ENCODE assay signal across 1 cellular context in genomic region chr2:201857326-201857725, GRCh38.
TF ChIP-seq lines count a peak whose summit lies in the region.

No MANE protein-coding gene starts in this region.

TF ChIP-seq in H1, 55 proteins besides CTCF, POLR2A, EP300 and RAD21 (continued from another document):
- TF ChIP-seq CHD7 (IDR thresholded peaks at IDR 0.05; ENCODE audit: insufficient replicate concordance, low read length) = no peak
- no peak for TF ChIP-seq RNF2 (IDR thresholded peaks at IDR 0.05; ENCODE audit: borderline replicate concordance, low read depth, low read length, missing control alignments, poor library complexity, severe bottlenecking)
- TF ChIP-seq EGR1 (IDR thresholded peaks at IDR 0.05; ENCODE audit: borderline replicate concordance, low read depth, low read length) = no peak
- no peak for TF ChIP-seq MAX (IDR thresholded peaks at IDR 0.05)
- no peak for TF ChIP-seq BRCA1 (IDR thresholded peaks at IDR 0.05; ENCODE audit: low read depth, low read length)
- no peak for TF ChIP-seq SIN3A (conservative IDR thresholded peaks at IDR 0.05 in 1 of 2, IDR thresholded peaks at IDR 0.05 in 1 of 2; ENCODE audit: low read depth in 1 of 2, low read length in 2 of 2)
- TF ChIP-seq SP4 (IDR thresholded peaks at IDR 0.05; ENCODE audit: low read length) = no peak
- TF ChIP-seq POLR2AphosphoS5 (IDR thresholded peaks at IDR 0.05; ENCODE audit: low read depth, low read length) = no peak
- no peak for TF ChIP-seq CEBPB (IDR thresholded peaks at IDR 0.05; ENCODE audit: low read depth, low read length)
- no peak for TF ChIP-seq CHD2 (IDR thresholded peaks at IDR 0.05; ENCODE audit: low read length)
- TF ChIP-seq FOSL1 (IDR thresholded peaks at IDR 0.05; ENCODE audit: insufficient read depth, low read depth, low read length) = no peak
- no peak for TF ChIP-seq SP2 (IDR thresholded peaks at IDR 0.05; ENCODE audit: low read length)
- TF ChIP-seq ZNF274 (IDR thresholded peaks at IDR 0.05; ENCODE audit: borderline replicate concordance, extremely low read depth, low read length) = no peak
- TF ChIP-seq SIX5 (IDR thresholded peaks at IDR 0.05; ENCODE audit: low read depth, low read length) = no peak
- TF ChIP-seq MAFK (IDR thresholded peaks at IDR 0.05; ENCODE audit: low read depth, low read length) = no peak
